In the genomic region with DNA sequence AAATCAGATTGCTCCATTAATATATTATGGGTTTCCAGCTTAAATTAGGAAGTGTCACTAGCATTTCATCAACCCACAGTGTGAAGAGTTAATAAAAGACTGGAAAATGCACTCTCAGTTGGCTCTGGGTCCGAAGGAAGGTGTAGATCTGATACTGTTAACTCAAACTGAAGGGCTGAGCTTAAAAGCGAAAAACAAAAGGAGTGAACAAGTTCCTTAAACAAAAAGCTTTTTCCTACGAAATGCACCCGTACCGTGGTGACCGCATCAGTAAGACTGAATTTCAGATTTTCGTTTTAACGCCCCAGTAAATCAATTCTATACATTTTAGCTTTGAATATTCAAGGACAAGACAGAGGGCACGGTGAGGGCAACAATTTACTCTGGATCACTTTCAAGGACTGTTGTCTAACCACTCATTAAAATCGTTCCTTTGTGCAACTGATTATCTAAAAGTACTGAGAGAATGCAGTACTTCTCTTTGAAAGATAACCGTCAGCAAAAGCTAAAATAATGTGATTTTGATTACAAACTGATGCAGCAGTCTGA, we compare ENCODE assay signal across 10 cellular contexts. TPM values are rescaled to one million over a fixed set of nuclear protein-coding genes. Genes with fewer than 3 reads are reported as not detected.
DNase-seq lines count a peak whose midpoint lies in the region; ATAC-seq and TF ChIP-seq lines count a peak whose summit lies in the region.
"Had no signal": no experiment of that assay in that cellular context is flagged by ENCODE, and none has a peak within 500 bp of the region (broad histone marks: within the 10 kb centered on the region; RNA-seq: fewer than 3 reads in every experiment).

No MANE protein-coding gene starts in this region.

- peaks cover 42% of the 10 kb centered on the region for H3K4me1 ChIP-seq in HAP-1
- H3K4me1 ChIP-seq in breast epithelium = no peaks in the 10 kb centered on the region
- H3K4me1 ChIP-seq in ascending aorta = peaks cover 0 to 2% of the 10 kb centered on the region in 2 donors

- ATAC-seq in naive B cell (ENCODE audit: low read depth in 2 of 2) (no peak), HG02973 (IDR thresholded peaks at IDR 0.05; ENCODE audit: unreplicated experiment) (no peak)

- H3K27me3 Mint-ChIP-seq in naive B cell = peaks cover 35 to 62% (median 46%) of the 10 kb centered on the region in 3 donors

- in situ Hi-C loops in HAP-1 (cut with MboI; ENCODE audit: low sequenced_read_pairs) = no loop called here

- no peak for TF ChIP-seq POLR2A in breast epithelium (IDR thresholded peaks at IDR 0.05)
- TF ChIP-seq POLR2A in lower leg skin (IDR thresholded peaks at IDR 0.05) = no peak

- peaks cover 0 to 11% (median 0%) of the 10 kb centered on the region in 7 donors for H3K9me3 Mint-ChIP-seq in naive B cell

- intact Hi-C loops in breast epithelium (cut with DNase I; ENCODE audit: low total_unique reads) = no loop called here
- intact Hi-C loops in ascending aorta (cut with DNase I) = loop anchor here (5.0 to 10.0 kb wide), 7 partner anchors 275 to 1723 kb away; a partner anchor contains a TSS
- intact Hi-C loops in lower leg skin (cut with DNase I; ENCODE audit: low total_unique reads) = no loop called here

- 36 to 41% methylated on average over 11 of the region's 11 CpGs for WGBS in lower leg skin, 2 donors

- CTCF ChIA-PET in AG04450 (lab: Charles Lee) = interaction anchor here (0.6 to 2.7 kb wide), 7 partner anchors 21 to 571 kb away, joined by 3 to 18 read pairs (median 4); no protein-coding TSS in a partner anchor

- no peaks in the 10 kb centered on the region; the same call in 1 of the 2 replicates for H3K9me3 ChIP-seq in AG04450 (ENCODE audit: control insufficient read depth, insufficient read depth, low read length)
- no peaks in the 10 kb centered on the region for H3K9me3 ChIP-seq in HAP-1
- no peaks in the 10 kb centered on the region for H3K9me3 ChIP-seq in breast epithelium
- no peaks in the 10 kb centered on the region for H3K9me3 ChIP-seq in ascending aorta

- peaks cover 0 to 7% of the 10 kb centered on the region in 2 donors for H3K36me3 Mint-ChIP-seq in naive B cell

- peak overlapping the region; percentile 66 for H3K4me3 ChIP-seq in AG04450 (ENCODE audit: low read depth, low read length)
- peak overlapping the region; percentile 62 for H3K4me3 ChIP-seq in HAP-1
- H3K4me3 ChIP-seq in breast epithelium = peak overlapping the region in 2 of 3 donors; percentile 83 to 91
- H3K4me3 ChIP-seq in ascending aorta = peak overlapping the region in 1 of 2 donors; percentile 85
- H3K4me3 ChIP-seq in lower leg skin (ENCODE audit: low read depth, poor library complexity, severe bottlenecking) = no peak overlapping the region

- H3K36me3 ChIP-seq in HAP-1 (replicated peaks) = no peaks in the 10 kb centered on the region
- no peaks in the 10 kb centered on the region for H3K36me3 ChIP-seq in breast epithelium
- no peaks in the 10 kb centered on the region for H3K36me3 ChIP-seq in ascending aorta

- no peak overlapping the region for H3K27ac Mint-ChIP-seq in naive B cell

- no peak for DNase-seq in AG04450 (ENCODE audit: low read depth, low spot score)
- peak in 1 of 2 experiments; percentile 53 for DNase-seq in HAP-1 (ENCODE audit: low spot score in 2 of 2)
- no peak for DNase-seq in breast epithelium (ENCODE audit: low spot score in 2 of 2)
- DNase-seq in naive B cell = peak; percentile 9
- no peak for DNase-seq in ascending aorta (ENCODE audit: low spot score in 2 of 2)
- no peak for DNase-seq in glomerular visceral epithelial cell (ENCODE audit: extremely low spot score)
- DNase-seq in lower leg skin (ENCODE audit: low spot score in 2 of 2) = no peak
- DNase-seq: NCI-H2081 treated with DMSO at 0.1 percent for 48 hours; stimulated activated CD4-positive, alpha-beta T cell treated with anti-CD3 and anti-CD28 coated beads, Interleukin-4, amount 100 ng/mL, for 24 hours had no signal

- H3K27me3 ChIP-seq in AG04450 (ENCODE audit: control insufficient read depth, insufficient read depth, low read length) = no peaks in the 10 kb centered on the region
- no peaks in the 10 kb centered on the region for H3K27me3 ChIP-seq in HAP-1 (ENCODE audit: low read depth)
- H3K27me3 ChIP-seq in breast epithelium = no peaks in the 10 kb centered on the region
- H3K27me3 ChIP-seq in ascending aorta = no peaks in the 10 kb centered on the region

- peak overlapping the region in 4 of 8 donors; percentile 83 to 100 (median 94) for H3K4me3 Mint-ChIP-seq in naive B cell

- no peak overlapping the region for H3K27ac ChIP-seq in AG04450 (ENCODE audit: low read depth, low read length)
- H3K27ac ChIP-seq in breast epithelium = no peak overlapping the region
- H3K27ac ChIP-seq in ascending aorta = no peak overlapping the region

- TF ChIP-seq CTCF in AG04450 (IDR thresholded peaks at IDR 0.05; ENCODE audit: low read depth, low read length) (no peak), breast epithelium (IDR thresholded peaks at IDR 0.05) (no peak), ascending aorta (IDR thresholded peaks at IDR 0.05) (no peak), lower leg skin (IDR thresholded peaks at IDR 0.05) (no peak)

- H3K4me1 Mint-ChIP-seq in naive B cell = peaks cover 20 to 24% (median 22%) of the 10 kb centered on the region in 3 donors

- POLR2A ChIA-PET in AG04450 (lab: Yijun Ruan, JAX) = interaction anchor here (1.4 kb wide), 1 partner anchor 8 kb away, joined by 3 read pairs; no protein-coding TSS in a partner anchor

RNA-seq across cellular contexts. Expression of a gene that starts 1.9 kb away (rescaled TPM):
- polyA plus RNA-seq in AG04450 (2011; rRNA removed) (4.4 and 5.1 TPM in 2 replicates), naive B cell (ENCODE audit: low read depth in 6 of 6) (1 to 10 TPM in 4 of 6 donors, under 1 TPM in 2; 0.42 to 4.4 (median 2.0) TPM)
- 2.6 and 6.9 TPM in 2 replicates for polyA minus RNA-seq in AG04450 (2011; rRNA and poly(A)+ RNA removed)
- total RNA-seq in breast epithelium (10 to 100 TPM in 2 of 3 donors, 1 to 10 TPM in 1; 3.2 to 26.2 (median 18.7) TPM), ascending aorta (2.3 TPM), lower leg skin (10 to 100 TPM in 2 of 4 donors, 1 to 10 TPM in 2; 5.9 to 12.4 (median 8.8) TPM)
